ENCODE assay signal across 1 cellular context in the genomic region with DNA sequence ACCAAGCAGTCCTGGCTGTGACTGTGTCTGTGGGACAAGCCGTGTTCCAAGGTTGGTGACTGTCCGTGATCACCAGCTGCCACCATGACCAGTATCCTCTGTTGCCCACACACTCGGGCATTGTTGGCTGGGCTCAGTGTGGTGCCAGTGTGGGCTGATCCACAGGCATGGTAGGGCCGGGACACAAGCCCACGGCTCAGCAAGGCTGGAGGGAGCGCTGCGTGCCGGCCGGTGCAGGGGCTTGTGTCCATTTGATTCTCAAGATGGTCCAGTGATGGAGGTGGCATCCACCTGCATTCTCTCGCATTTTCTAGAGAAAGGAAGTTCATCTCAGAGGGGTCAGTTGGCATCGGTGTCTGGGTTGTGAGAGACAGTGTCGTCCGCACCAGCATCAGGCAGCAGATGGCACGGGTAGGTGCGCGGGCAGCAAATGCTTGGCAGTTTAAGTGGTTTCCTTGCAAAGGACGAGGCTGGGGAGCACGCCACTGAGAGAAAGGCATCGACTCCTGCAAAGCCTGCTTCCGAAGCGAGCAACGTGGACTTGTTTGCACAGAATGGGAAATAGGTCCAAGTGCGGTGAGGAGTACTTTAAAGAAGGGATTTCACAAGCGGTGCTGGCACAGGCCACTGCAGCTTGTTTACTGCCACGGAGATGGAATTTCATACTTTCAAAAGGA.
A peak's percentile ranks its signal among the peaks of the same experiment; 100 is the strongest.
TF ChIP-seq lines count a peak whose summit lies in the region.

No MANE protein-coding gene starts in this region.

TF ChIP-seq in A549, 52 proteins besides CTCF, POLR2A, EP300 and RAD21 (continued from another document):
- TF ChIP-seq ESRRA (IDR thresholded peaks at IDR 0.05; ENCODE audit: borderline replicate concordance, low read length) (no peak), HOXB13 (CRISPR knock-in tag; IDR thresholded peaks at IDR 0.05; ENCODE audit: low read depth) (0 out of 2 replicates have a peak, but pooled peaks have one; percentile 20), CHD4 (IDR thresholded peaks at IDR 0.05; ENCODE audit: borderline replicate concordance) (no peak), JUN (IDR thresholded peaks at IDR 0.05) (peak in 1 of 2 experiments; percentile 72; a peak in 2 of 5 replicates)
- TF ChIP-seq, protein P1, sequence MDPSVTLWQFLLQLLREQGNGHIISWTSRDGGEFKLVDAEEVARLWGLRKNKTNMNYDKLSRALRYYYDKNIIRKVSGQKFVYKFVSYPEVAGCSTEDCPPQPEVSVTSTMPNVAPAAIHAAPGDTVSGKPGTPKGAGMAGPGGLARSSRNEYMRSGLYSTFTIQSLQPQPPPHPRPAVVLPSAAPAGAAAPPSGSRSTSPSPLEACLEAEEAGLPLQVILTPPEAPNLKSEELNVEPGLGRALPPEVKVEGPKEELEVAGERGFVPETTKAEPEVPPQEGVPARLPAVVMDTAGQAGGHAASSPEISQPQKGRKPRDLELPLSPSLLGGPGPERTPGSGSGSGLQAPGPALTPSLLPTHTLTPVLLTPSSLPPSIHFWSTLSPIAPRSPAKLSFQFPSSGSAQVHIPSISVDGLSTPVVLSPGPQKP (IDR thresholded peaks at IDR 0.05; ENCODE audit: low read depth, low read length), result no peak
- TF ChIP-seq, protein P2, sequence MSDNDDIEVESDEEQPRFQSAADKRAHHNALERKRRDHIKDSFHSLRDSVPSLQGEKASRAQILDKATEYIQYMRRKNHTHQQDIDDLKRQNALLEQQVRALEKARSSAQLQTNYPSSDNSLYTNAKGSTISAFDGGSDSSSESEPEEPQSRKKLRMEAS (IDR thresholded peaks at IDR 0.05), result peak; percentile 88
- TF ChIP-seq, protein P3, sequence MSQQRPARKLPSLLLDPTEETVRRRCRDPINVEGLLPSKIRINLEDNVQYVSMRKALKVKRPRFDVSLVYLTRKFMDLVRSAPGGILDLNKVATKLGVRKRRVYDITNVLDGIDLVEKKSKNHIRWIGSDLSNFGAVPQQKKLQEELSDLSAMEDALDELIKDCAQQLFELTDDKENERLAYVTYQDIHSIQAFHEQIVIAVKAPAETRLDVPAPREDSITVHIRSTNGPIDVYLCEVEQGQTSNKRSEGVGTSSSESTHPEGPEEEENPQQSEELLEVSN (IDR thresholded peaks at IDR 0.05; ENCODE audit: borderline replicate concordance, low read depth), result 0 out of 2 replicates have a peak, but pooled peaks have one; percentile 26
